ENCODE assay signal across 1 cellular context in genomic region chr5:5183933-5184332, GRCh38.
TF ChIP-seq lines count a peak whose summit lies in the region.

No MANE protein-coding gene starts in this region.

TF ChIP-seq in GM23338, 12 proteins besides CTCF, POLR2A, EP300 and RAD21:
- no peak for TF ChIP-seq ZNF462 (CRISPR knock-in tag; IDR thresholded peaks at IDR 0.05)
- TF ChIP-seq NANOG (IDR thresholded peaks at IDR 0.05; ENCODE audit: borderline replicate concordance), result peak; percentile 24; the same call in 1 of the 2 replicates
- no peak for TF ChIP-seq POLR2AphosphoS5 (IDR thresholded peaks at IDR 0.05; ENCODE audit: low read depth)
- no peak for TF ChIP-seq EZH2phosphoT487 (IDR thresholded peaks at IDR 0.05; ENCODE audit: unreplicated experiment)
- TF ChIP-seq EZH2 (IDR thresholded peaks at IDR 0.05; ENCODE audit: low read depth, unreplicated experiment), result no peak
- TF ChIP-seq STAT1 (IDR thresholded peaks at IDR 0.05; ENCODE audit: unreplicated experiment), result no peak
- TF ChIP-seq CREB1 (CRISPR knock-in tag; IDR thresholded peaks at IDR 0.05; ENCODE audit: low read depth), result no peak
- no peak for TF ChIP-seq JUNB (IDR thresholded peaks at IDR 0.05; ENCODE audit: unreplicated experiment)
- peak; percentile 3; the same call in 1 of the 2 replicates for TF ChIP-seq ETS1 (IDR thresholded peaks at IDR 0.05)
- TF ChIP-seq REST (IDR thresholded peaks at IDR 0.05; ENCODE audit: unreplicated experiment), result no peak
- no peak for TF ChIP-seq ZNF114 (CRISPR knock-in tag; IDR thresholded peaks at IDR 0.05)
- TF ChIP-seq ZNF331 (CRISPR knock-in tag; IDR thresholded peaks at IDR 0.05; ENCODE audit: low read depth), result no peak
TF ChIP-seq in GM23338: peak in this region for 2.
